ENCODE assay signal across 1 cellular context in genomic region chr19:5773276-5773675, GRCh38.
TF ChIP-seq lines count a peak whose summit lies in the region.

No MANE protein-coding gene starts in this region.

TF ChIP-seq in GM23338, 12 proteins besides CTCF, POLR2A, EP300 and RAD21:
- TF ChIP-seq ZNF462 (CRISPR knock-in tag; IDR thresholded peaks at IDR 0.05) (no peak), ZNF114 (CRISPR knock-in tag; IDR thresholded peaks at IDR 0.05) (no peak), ETS1 (IDR thresholded peaks at IDR 0.05) (no peak), EZH2 (IDR thresholded peaks at IDR 0.05; ENCODE audit: low read depth, unreplicated experiment) (no peak)
